13 cellular contexts compared by ENCODE assay signal in genomic region chr6:313917-314316, GRCh38. TPM values are rescaled to one million over a fixed set of nuclear protein-coding genes. Genes with fewer than 3 reads are reported as not detected.
A peak's percentile ranks its signal among the peaks of the same experiment; 100 is the strongest.
DNase-seq lines count a peak whose midpoint lies in the region; TF ChIP-seq lines count a peak whose summit lies in the region.
"Had no signal": no experiment of that assay in that cellular context is flagged by ENCODE, and none has a peak within 500 bp of the region (broad histone marks: within the 10 kb centered on the region; RNA-seq: fewer than 3 reads in every experiment).

No MANE protein-coding gene starts in this region.

- H3K79me2 ChIP-seq in H9 (ENCODE audit: insufficient read depth, low read length): no peaks in the 10 kb centered on the region

- no peaks in the 10 kb centered on the region for H3K27me3 ChIP-seq in H9 (ENCODE audit: insufficient read depth, low read length)
- H3K27me3 ChIP-seq in neuronal stem cell (ENCODE audit: control insufficient read depth in 3 of 3, insufficient read depth in 3 of 3, low read depth in 1 of 3, low read length in 3 of 3): no peaks in the 10 kb centered on the region
- no peaks in the 10 kb centered on the region for H3K27me3 ChIP-seq in adrenal gland
- H3K27me3 ChIP-seq in breast epithelium: no peaks in the 10 kb centered on the region
- H3K27me3 ChIP-seq in CD4-positive, alpha-beta memory T cell (ENCODE audit: insufficient read depth, low read length): no peaks in the 10 kb centered on the region

- H3K9me3 Mint-ChIP-seq in CD14-positive monocyte (peaks cover 0 to 15% (median 0%) of the 10 kb centered on the region in 7 donors), H9 (peaks cover 67 to 77% of the 10 kb centered on the region in 2 experiments)
- peaks cover 0 to 2% (median 0%) of the 10 kb centered on the region in 8 donors for H3K9me3 Mint-ChIP-seq in CD4-positive, alpha-beta memory T cell

- POLR2A ChIA-PET in CD4-positive, alpha-beta memory T cell (lab: Charles Lee; ENCODE audit: partially characterized antibody): no interaction called here

- H3T11ph ChIP-seq in H9 (ENCODE audit: low read length): no peak overlapping the region

- intact Hi-C loops in CD14-positive monocyte (cut with micrococcal nuclease): no loop called here
- intact Hi-C loops in adrenal gland (cut with DNase I): no loop called here
- intact Hi-C loops in breast epithelium (cut with DNase I; ENCODE audit: low total_unique reads): no loop called here
- intact Hi-C loops in CD4-positive, alpha-beta memory T cell (cut with micrococcal nuclease): no loop called here

- H2AFZ ChIP-seq in H9 (ENCODE audit: low read length) (no peak overlapping the region), neuronal stem cell (ENCODE audit: low read length) (no peak overlapping the region)

- no peaks in the 10 kb centered on the region for H3K23me2 ChIP-seq in H9 (ENCODE audit: insufficient read length, low read depth, low read length, poor library complexity, severe bottlenecking)

- TF ChIP-seq CTCF in CD14-positive monocyte (IDR thresholded peaks at IDR 0.05) (no peak), H9 (conservative IDR thresholded peaks at IDR 0.05) (no peak), adrenal gland (IDR thresholded peaks at IDR 0.05) (no peak), breast epithelium (IDR thresholded peaks at IDR 0.05) (no peak)

- no peak overlapping the region for H3K9ac ChIP-seq in H9 (ENCODE audit: extremely low read depth, insufficient read length, low read length)
- no peak overlapping the region for H3K9ac ChIP-seq in neuronal stem cell (ENCODE audit: low read depth, low read length, poor library complexity)

- peaks cover 81% of the 10 kb centered on the region for H3K4me1 Mint-ChIP-seq in CD14-positive monocyte
- peaks cover 13 to 16% of the 10 kb centered on the region in 2 experiments for H3K4me1 Mint-ChIP-seq in H9
- H3K4me1 Mint-ChIP-seq in CD4-positive, alpha-beta memory T cell: peaks cover 12 to 32% (median 26%) of the 10 kb centered on the region in 4 donors

- WGBS in H9 (ENCODE audit: extremely low coverage, insufficient read length, low lambda C conversion rate): no CpG with 5 or more reads among the region's 10 CpGs
- WGBS in neuronal stem cell (ENCODE audit: extremely low coverage in 2 of 2, insufficient read length in 2 of 2, insufficient replicate concordance in 1 of 2), 2 donors: no CpG with 5 or more reads among the region's 10 CpGs
- 87 to 90% (median 87%) methylated on average over 10 of the region's 10 CpGs for WGBS in adrenal gland, 4 donors

- H3K4me2 ChIP-seq in H9 (ENCODE audit: insufficient read depth, insufficient read length, low read length): no peak overlapping the region
- H3K4me2 ChIP-seq in neuronal stem cell (ENCODE audit: insufficient read depth, low read length, poor library complexity, severe bottlenecking): no peak overlapping the region

- H4K20me1 ChIP-seq in H9 (ENCODE audit: control insufficient read depth, insufficient read depth, insufficient read length): no peaks in the 10 kb centered on the region

- CTCF ChIA-PET in CD4-positive, alpha-beta memory T cell (lab: Charles Lee; ENCODE audit: partially characterized antibody): interaction anchor here (0.9 to 1.3 kb wide), 6 partner anchors 9 to 125 kb away, joined by 3 to 4 read pairs (median 3); no protein-coding TSS in a partner anchor

- no peak overlapping the region for H3K27ac ChIP-seq in H9 (ENCODE audit: insufficient read length, low read depth, low read length)
- H3K27ac ChIP-seq in neuronal stem cell (replicated peaks; ENCODE audit: low read length): no peak overlapping the region
- H3K27ac ChIP-seq in adrenal gland: no peak overlapping the region
- no peak overlapping the region for H3K27ac ChIP-seq in breast epithelium
- no peak overlapping the region for H3K27ac ChIP-seq in CD4-positive, alpha-beta memory T cell (ENCODE audit: low read depth, low read length)

- TF ChIP-seq POLR2A in adrenal gland (IDR thresholded peaks at IDR 0.05) (no peak), breast epithelium (IDR thresholded peaks at IDR 0.05) (no peak)

- H2BK20ac ChIP-seq in H9 (ENCODE audit: low read depth, low read length, poor library complexity, severe bottlenecking): no peak overlapping the region

- H2BK120ac ChIP-seq in H9 (ENCODE audit: low read depth, low read length, poor library complexity, severe bottlenecking): no peak overlapping the region
- H2BK120ac ChIP-seq in neuronal stem cell (ENCODE audit: low read depth, low read length): peak overlapping the region; percentile 8

- H2BK5ac ChIP-seq in H9 (ENCODE audit: insufficient read length, low read length) (no peak overlapping the region), neuronal stem cell (ENCODE audit: low read length) (no peak overlapping the region)

- H3K79me1 ChIP-seq in H9 (ENCODE audit: insufficient read depth, low read depth, low read length, poor library complexity, severe bottlenecking): no peaks in the 10 kb centered on the region
- no peaks in the 10 kb centered on the region for H3K79me1 ChIP-seq in neuronal stem cell (ENCODE audit: low read depth, low read length)

- DNase-seq in CD14-positive monocyte (ENCODE audit: low spot score) (peak; percentile 28), H9 (no peak), amniotic epithelial cell (ENCODE audit: low read depth) (peak; percentile 16), neuronal stem cell (ENCODE audit: low spot score) (no peak), adrenal gland (no peak), breast epithelium (ENCODE audit: low spot score in 2 of 2) (no peak)
- no peak for DNase-seq in CD4-positive, alpha-beta memory T cell
- DNase-seq: COR-L47, GOT3, MV-4-11, NCI-H1417 treated with DMSO at 0.1 percent for 48 hours, NCI-H2029 treated with DMSO at 0.1 percent for 48 hours, NCI-H510A treated with DMSO at 0.1 percent for 48 hours had no signal

- no peak overlapping the region for H2BK12ac ChIP-seq in H9 (ENCODE audit: insufficient read length, low read depth, low read length)
- no peak overlapping the region for H2BK12ac ChIP-seq in neuronal stem cell (ENCODE audit: low read length)

- no peak overlapping the region for H2BK15ac ChIP-seq in H9 (ENCODE audit: low read depth, low read length)
- no peak overlapping the region for H2BK15ac ChIP-seq in neuronal stem cell (ENCODE audit: low read length)

- H2AK5ac ChIP-seq in H9 (ENCODE audit: insufficient read length, low read length) (no peak overlapping the region), neuronal stem cell (ENCODE audit: low read depth, low read length) (no peak overlapping the region)

- H4K91ac ChIP-seq in H9 (ENCODE audit: insufficient read length, low read depth, low read length) (no peak overlapping the region), neuronal stem cell (ENCODE audit: low read depth, low read length, poor library complexity) (no peak overlapping the region)

- no peaks in the 10 kb centered on the region for H3K4me1 ChIP-seq in H9 (ENCODE audit: insufficient read depth, low read length)
- peaks cover 4% of the 10 kb centered on the region in 2 donors for H3K4me1 ChIP-seq in neuronal stem cell (ENCODE audit: control insufficient read depth in 2 of 2, insufficient read depth in 1 of 2, low read depth in 1 of 2, low read length in 2 of 2)
- no peaks in the 10 kb centered on the region for H3K4me1 ChIP-seq in adrenal gland (replicated peaks in 1 of 2)
- H3K4me1 ChIP-seq in breast epithelium: no peaks in the 10 kb centered on the region
- peaks cover 14% of the 10 kb centered on the region for H3K4me1 ChIP-seq in CD4-positive, alpha-beta memory T cell (ENCODE audit: insufficient read depth, low read length)

- H3K4me3 ChIP-seq in neuronal stem cell (ENCODE audit: low read length in 2 of 2) (no peak overlapping the region), adrenal gland (no peak overlapping the region), breast epithelium (no peak overlapping the region)
- no peak overlapping the region for H3K4me3 ChIP-seq in CD4-positive, alpha-beta memory T cell (ENCODE audit: low read length in 2 of 2)

- peak overlapping the region; percentile 41 to 97 (median 83) for H3K27ac Mint-ChIP-seq in CD14-positive monocyte
- H3K27ac Mint-ChIP-seq in H9: peak overlapping the region in 2 of 3 experiments; percentile 8 to 33; a peak in 1 of 7 replicates
- no peak overlapping the region for H3K27ac Mint-ChIP-seq in CD4-positive, alpha-beta memory T cell

- no peak overlapping the region for H4K5ac ChIP-seq in H9 (ENCODE audit: insufficient read length, low read depth, low read length)

- H3K14ac ChIP-seq in H9 (ENCODE audit: insufficient read depth, low read length): no peak overlapping the region
- H3K14ac ChIP-seq in neuronal stem cell (ENCODE audit: low read length): no peak overlapping the region

- H3K4ac ChIP-seq in H9 (ENCODE audit: low read depth, low read length): no peak overlapping the region
- no peak overlapping the region for H3K4ac ChIP-seq in neuronal stem cell (ENCODE audit: low read length)

- H4K8ac ChIP-seq in H9 (replicated peaks; ENCODE audit: insufficient read length, low read depth, low read length): no peak overlapping the region
- no peak overlapping the region for H4K8ac ChIP-seq in neuronal stem cell (ENCODE audit: low read depth, low read length)

- H3K36me3 ChIP-seq in neuronal stem cell (replicated peaks in 1 of 2; ENCODE audit: control insufficient read depth in 2 of 2, insufficient read depth in 2 of 2, low read length in 2 of 2) (no peaks in the 10 kb centered on the region), adrenal gland (replicated peaks in 1 of 2) (no peaks in the 10 kb centered on the region), breast epithelium (no peaks in the 10 kb centered on the region)
- H3K36me3 ChIP-seq in CD4-positive, alpha-beta memory T cell (ENCODE audit: insufficient read depth, low read length): no peaks in the 10 kb centered on the region

- no peak overlapping the region for H3K4me3 Mint-ChIP-seq in CD14-positive monocyte
- H3K4me3 Mint-ChIP-seq in H9: no peak overlapping the region
- no peak overlapping the region for H3K4me3 Mint-ChIP-seq in CD4-positive, alpha-beta memory T cell

- H3K36me3 Mint-ChIP-seq in CD14-positive monocyte (peaks cover 36 to 46% of the 10 kb centered on the region in 2 donors), H9 (ENCODE audit: insufficient read depth in 1 of 3, low read depth in 3 of 3) (peaks cover 4 to 33% (median 7%) of the 10 kb centered on the region in 3 experiments; a peak in 6 of 7 replicates)
- H3K36me3 Mint-ChIP-seq in CD4-positive, alpha-beta memory T cell: peaks cover 12% of the 10 kb centered on the region in 2 donors

- H3K23ac ChIP-seq in H9 (ENCODE audit: insufficient read length, low read depth, low read length) (no peak overlapping the region), neuronal stem cell (ENCODE audit: low read depth, low read length, poor library complexity) (no peak overlapping the region)

- H3K27me3 Mint-ChIP-seq in CD14-positive monocyte (ENCODE audit: low read depth in 3 of 3): peaks cover 0 to 3% (median 1%) of the 10 kb centered on the region in 3 donors
- H3K27me3 Mint-ChIP-seq in H9 (ENCODE audit: low read depth): no peaks in the 10 kb centered on the region
- no peaks in the 10 kb centered on the region for H3K27me3 Mint-ChIP-seq in CD4-positive, alpha-beta memory T cell

- H3K9me3 ChIP-seq in H9 (ENCODE audit: control insufficient read depth, low read depth, low read length) (peaks cover 59% of the 10 kb centered on the region), neuronal stem cell (replicated peaks in 1 of 2; ENCODE audit: control insufficient read depth in 2 of 2, insufficient read depth in 1 of 2, low read depth in 1 of 2, low read length in 2 of 2) (peaks cover 0 to 37% of the 10 kb centered on the region in 2 donors), adrenal gland (replicated peaks in 1 of 3) (no peaks in the 10 kb centered on the region), breast epithelium (no peaks in the 10 kb centered on the region)
- no peaks in the 10 kb centered on the region for H3K9me3 ChIP-seq in CD4-positive, alpha-beta memory T cell (ENCODE audit: control insufficient read depth in 1 of 2, low read length in 2 of 2)

- no peak overlapping the region for H3K18ac ChIP-seq in H9 (ENCODE audit: insufficient read length, low read depth, low read length)
- H3K18ac ChIP-seq in neuronal stem cell (ENCODE audit: low read length): no peak overlapping the region

- H3K56ac ChIP-seq in H9 (ENCODE audit: insufficient read length, low read depth, low read length): no peak overlapping the region

RNA-seq across cellular contexts. Expression of gene DUSP22, which starts 21.6 kb away (rescaled TPM):
- polyA plus RNA-seq in CD14-positive monocyte: 100 to 1,000 TPM; 107 to 117 TPM
- 25.0 and 25.5 TPM in 2 replicates for total RNA-seq in H9 (2021)
- polyA plus RNA-seq in neuronal stem cell (2013, experiment 1 of 2): 44.1 TPM
- polyA plus RNA-seq in neuronal stem cell (2013, experiment 2 of 2): 44.2 TPM
- 10 to 100 TPM; 23.4 to 39.3 (median 34.3) TPM for total RNA-seq in adrenal gland
- 10 to 100 TPM; 18.2 to 22.8 (median 22.4) TPM for polyA plus RNA-seq in adrenal gland
- 10 to 100 TPM; 55.6 to 81.9 (median 59.0) TPM for total RNA-seq in breast epithelium
- total RNA-seq in CD4-positive, alpha-beta memory T cell: 10 to 100 TPM; 43.4 to 49.4 TPM
- polyA plus RNA-seq in CD4-positive, alpha-beta memory T cell: 10 to 100 TPM; 32.8 to 34.4 TPM

Comparison
In these comparisons a context has a peak if more than half of its experiments do, and no peak if none do; other contexts are left out.
1. DNase-seq: peak in CD14-positive monocyte (single experiment) and amniotic epithelial cell (single experiment); none in H9 (single experiment), neuronal stem cell (single experiment), adrenal gland (0 of 7), breast epithelium (0 of 2) and CD4-positive, alpha-beta memory T cell (0 of 5).
2. H3K27ac Mint-ChIP-seq: peak in CD14-positive monocyte (7 of 7) and H9 (2 of 3); none in CD4-positive, alpha-beta memory T cell (0 of 7).